Comparison of ENCODE assay signal across 10 cellular contexts in genomic region chr10:83542774-83543291, GRCh38.
DNase-seq lines count a peak whose midpoint lies in the region; ATAC-seq lines count a peak whose summit lies in the region.
"Had no signal": no experiment of that assay in that cellular context is flagged by ENCODE, and none has a peak within 500 bp of the region (broad histone marks: within the 10 kb centered on the region; RNA-seq: fewer than 3 reads in every experiment).

No MANE protein-coding gene starts in this region.

- ATAC-seq in GM18520 (IDR thresholded peaks at IDR 0.05; ENCODE audit: unreplicated experiment) (peak; percentile 69), HG02571 (IDR thresholded peaks at IDR 0.05; ENCODE audit: unreplicated experiment) (peak; percentile 45)
- ATAC-seq: stimulated activated memory B cell treated with anti-CD40 and anti-IgM and Interleukin-4, amounts not matched to agents 10 μg/mL and 1 μg/mL and 100 μg/mL, for 72 hours had no signal

- DNase-seq in NCI-H345 (lab: John Stamatoyannopoulos, UW) (peak; percentile 82), kidney tubule cell (ENCODE audit: low spot score) (peak; percentile 51), foreskin melanocyte (no peak), SIG-M5 (lab: John Stamatoyannopoulos, UW) (no peak)
- no peak for DNase-seq in activated effector memory CD4-positive, alpha-beta T cell treated with Interleukin-2 at 50 U/mL for 16 hours
- no peak for DNase-seq in activated CD4-positive, CD25-positive, alpha-beta regulatory T cell treated with anti-CD3 and anti-CD28 coated beads, Interleukin-2, amount 50 U/mL, for 72 hours
- DNase-seq: GDM1 had no signal

Comparison
In these comparisons a context has a peak if more than half of its experiments do, and no peak if none do; other contexts are left out.
1. DNase-seq: peak in NCI-H345 (single experiment) and kidney tubule cell (single experiment); none in foreskin melanocyte (single experiment), activated effector memory CD4-positive, alpha-beta T cell treated with Interleukin-2 at 50 U/mL for 16 hours (single experiment), activated CD4-positive, CD25-positive, alpha-beta regulatory T cell treated with anti-CD3 and anti-CD28 coated beads, Interleukin-2, amount 50 U/mL, for 72 hours (single experiment) and SIG-M5 (single experiment).